In the genomic region with DNA sequence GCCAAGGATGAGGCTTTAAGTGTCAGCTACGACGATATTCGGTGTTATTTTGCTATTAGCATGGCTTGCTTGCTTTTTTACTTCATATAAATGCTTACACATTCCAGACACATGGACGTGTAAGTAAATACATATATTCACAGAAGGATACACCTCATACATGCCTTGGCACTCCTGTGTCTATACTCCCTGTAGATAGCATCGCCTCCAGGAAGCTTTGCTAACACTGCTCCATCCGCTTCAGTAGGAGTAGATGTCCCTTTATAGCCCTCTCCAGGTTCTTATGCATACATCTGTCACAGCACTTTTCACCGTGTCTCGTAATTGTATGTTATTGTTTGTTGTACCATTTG, we compare ENCODE assay signal across 10 cellular contexts. TPM values are rescaled to one million over a fixed set of nuclear protein-coding genes. Genes with fewer than 3 reads are reported as not detected.
DNase-seq lines count a peak whose midpoint lies in the region; ATAC-seq, FAIRE-seq and TF ChIP-seq lines count a peak whose summit lies in the region.
"Had no signal": no experiment of that assay in that cellular context is flagged by ENCODE, and none has a peak within 500 bp of the region (broad histone marks: within the 10 kb centered on the region; RNA-seq: fewer than 3 reads in every experiment).

No MANE protein-coding gene starts in this region.

- H2BK120ac ChIP-seq in mesenchymal stem cell (ENCODE audit: low read depth, low read length) = no peak overlapping the region

- no peaks in the 10 kb centered on the region for H3K36me3 Mint-ChIP-seq in astrocyte (ENCODE audit: low read depth, unreplicated experiment)

- H2AK5ac ChIP-seq in mesenchymal stem cell (ENCODE audit: low read length, severe bottlenecking) = no peak overlapping the region

- FAIRE-seq in astrocyte (lab: Jason Lieb, UNC) = no peak
- FAIRE-seq in urothelium cell line (lab: Jason Lieb, UNC) = no peak

- no peak for DNase-seq in heart right ventricle
- DNase-seq in Right ventricle myocardium superior = no peak
- DNase-seq in astrocyte (ENCODE audit: low read depth) = no peak
- DNase-seq in mesenchymal stem cell = no peak
- no peak for DNase-seq in upper lobe of left lung
- DNase-seq in urothelium cell line (ENCODE audit: low spot score) = no peak
- DNase-seq: activated naive CD4-positive, alpha-beta T cell had no signal

- H3K9me3 ChIP-seq in heart right ventricle = no peaks in the 10 kb centered on the region
- H3K9me3 ChIP-seq in astrocyte (ENCODE audit: insufficient read depth, low read depth, low read length) = no peaks in the 10 kb centered on the region
- H3K9me3 ChIP-seq in mesenchymal stem cell (ENCODE audit: control insufficient read depth, low read length) = no peaks in the 10 kb centered on the region
- no peaks in the 10 kb centered on the region for H3K9me3 ChIP-seq in upper lobe of left lung

- peak overlapping the region in 7 of 10 donors; percentile 13 to 51 (median 48) for H3K4me3 ChIP-seq in heart right ventricle
- peak overlapping the region; percentile 59 for H3K4me3 ChIP-seq in astrocyte (ENCODE audit: insufficient read depth, low read depth, low read length)
- H3K4me3 ChIP-seq in mesenchymal stem cell (ENCODE audit: insufficient read depth in 1 of 2, low read depth in 1 of 2, low read length in 2 of 2) = peak overlapping the region in 1 of 2 experiments; percentile 77
- H3K4me3 ChIP-seq in upper lobe of left lung = peak overlapping the region in 3 of 4 donors; percentile 33 to 43 (median 38)

- H3K27ac ChIP-seq in heart right ventricle = no peak overlapping the region
- H3K27ac ChIP-seq in astrocyte (ENCODE audit: low read depth, low read length) = no peak overlapping the region
- no peak overlapping the region for H3K27ac ChIP-seq in mesenchymal stem cell (ENCODE audit: low read length, poor library complexity, severe bottlenecking)
- H3K27ac ChIP-seq in upper lobe of left lung = no peak overlapping the region

- no peak for TF ChIP-seq POLR2A in upper lobe of left lung (IDR thresholded peaks at IDR 0.05)

- H2BK5ac ChIP-seq in mesenchymal stem cell (ENCODE audit: low read depth, low read length, poor library complexity, severe bottlenecking) = no peak overlapping the region

- TF ChIP-seq CTCF in heart right ventricle (IDR thresholded peaks at IDR 0.05) (no peak), astrocyte (IDR thresholded peaks at IDR 0.05; ENCODE audit: insufficient read depth, low read depth, low read length) (no peak), upper lobe of left lung (IDR thresholded peaks at IDR 0.05) (no peak)

- no peak overlapping the region for H3K4ac ChIP-seq in mesenchymal stem cell (ENCODE audit: low read depth in 1 of 2, low read length in 2 of 2)

- no peaks in the 10 kb centered on the region for H3K79me2 ChIP-seq in astrocyte (ENCODE audit: insufficient read depth, low read length)

- H3K18ac ChIP-seq in mesenchymal stem cell (ENCODE audit: low read depth in 1 of 2, low read length in 2 of 2) = no peak overlapping the region

- no peak for ATAC-seq in heart right ventricle
- ATAC-seq in Right ventricle myocardium superior (ENCODE audit: poor library complexity) = no peak
- ATAC-seq in upper lobe of left lung (ENCODE audit: low FRiP score in 2 of 2) = no peak
- no peak for ATAC-seq in HG02571 (IDR thresholded peaks at IDR 0.05; ENCODE audit: unreplicated experiment)
- no peak for ATAC-seq in HG02938 (IDR thresholded peaks at IDR 0.05; ENCODE audit: unreplicated experiment)

- no peak overlapping the region for H3K14ac ChIP-seq in mesenchymal stem cell (ENCODE audit: low read length in 2 of 2)

- H4K91ac ChIP-seq in mesenchymal stem cell (ENCODE audit: low read length) = no peak overlapping the region

- H3K9ac ChIP-seq in astrocyte (ENCODE audit: low read length) (peak overlapping the region; percentile 68), mesenchymal stem cell (ENCODE audit: low read length) (peak overlapping the region; percentile 76)

- H3K4me3 Mint-ChIP-seq in astrocyte (ENCODE audit: unreplicated experiment) = no peak overlapping the region

- peak overlapping the region; percentile 79 for H2AFZ ChIP-seq in astrocyte (ENCODE audit: low read depth, low read length)
- H2AFZ ChIP-seq in mesenchymal stem cell (ENCODE audit: low read depth, low read length) = no peak overlapping the region

- no peak overlapping the region for H2BK15ac ChIP-seq in mesenchymal stem cell (ENCODE audit: low read depth, poor library complexity, severe bottlenecking)

- no peak for TF ChIP-seq EP300 in upper lobe of left lung (IDR thresholded peaks at IDR 0.05)

- H3K23ac ChIP-seq in mesenchymal stem cell (ENCODE audit: low read length in 2 of 2) = no peak overlapping the region

- no peak overlapping the region for H2BK12ac ChIP-seq in mesenchymal stem cell (ENCODE audit: low read length in 2 of 2)

- H4K8ac ChIP-seq in mesenchymal stem cell (ENCODE audit: low read length) = no peak overlapping the region

- intact Hi-C loops in heart right ventricle (cut with DNase I) (no loop called here), Right ventricle myocardium superior (cut with DNase I) (no loop called here)

- 51 to 66% methylated on average over 8 of the region's 8 CpGs for WGBS in heart right ventricle, 2 donors
- WGBS in mesenchymal stem cell = 72% methylated on average over 8 of the region's 8 CpGs
- 37 to 43% methylated on average over 8 of the region's 8 CpGs for WGBS in upper lobe of left lung, 2 donors

- no peak overlapping the region for H3K27ac Mint-ChIP-seq in astrocyte (ENCODE audit: unreplicated experiment)
- H3K27ac Mint-ChIP-seq: stimulated activated naive CD8-positive, alpha-beta T cell treated with anti-CD3 and anti-CD28 coated beads, Interleukin-15, Interleukin-2, amounts not matched to agents 100 ng/mL and 50 ng/mL, for 24 hours had no signal

- no peaks in the 10 kb centered on the region for H3K79me1 ChIP-seq in mesenchymal stem cell (replicated peaks; ENCODE audit: low read length, poor library complexity, severe bottlenecking)

- H4K20me1 ChIP-seq in astrocyte (ENCODE audit: insufficient read depth, low read length) = no peaks in the 10 kb centered on the region

- H3K4me2 ChIP-seq in astrocyte (ENCODE audit: low read length) = peak overlapping the region; percentile 92
- H3K4me2 ChIP-seq in mesenchymal stem cell (ENCODE audit: low read length, poor library complexity, severe bottlenecking) = peak overlapping the region; percentile 72

- H3K4me1 Mint-ChIP-seq in astrocyte (ENCODE audit: low read depth, unreplicated experiment) = peaks cover 10% of the 10 kb centered on the region

- H3K9me3 Mint-ChIP-seq in astrocyte (ENCODE audit: unreplicated experiment) = peaks cover 2% of the 10 kb centered on the region
- H3K9me3 Mint-ChIP-seq: stimulated activated naive CD8-positive, alpha-beta T cell treated with anti-CD3 and anti-CD28 coated beads, Interleukin-15, Interleukin-2, amounts not matched to agents 100 ng/mL and 50 ng/mL, for 24 hours had no signal

- H3K27me3 ChIP-seq in heart right ventricle (peaks cover 0 to 30% (median 0%) of the 10 kb centered on the region in 7 donors), astrocyte (ENCODE audit: insufficient read depth, low read length) (peaks cover 4% of the 10 kb centered on the region), mesenchymal stem cell (ENCODE audit: control insufficient read depth in 1 of 2, insufficient read depth in 1 of 2, low read length in 2 of 2) (no peaks in the 10 kb centered on the region), upper lobe of left lung (no peaks in the 10 kb centered on the region)

- H3K4me1 ChIP-seq in heart right ventricle = peaks cover 0 to 12% (median 7%) of the 10 kb centered on the region in 9 donors
- H3K4me1 ChIP-seq in astrocyte (ENCODE audit: insufficient read depth, low read length) = peaks cover 11% of the 10 kb centered on the region
- H3K4me1 ChIP-seq in mesenchymal stem cell (ENCODE audit: control insufficient read depth, insufficient read depth, low read depth, low read length) = no peaks in the 10 kb centered on the region
- H3K4me1 ChIP-seq in upper lobe of left lung = peaks cover 0 to 14% (median 10%) of the 10 kb centered on the region in 4 donors

- H3K27me3 Mint-ChIP-seq in astrocyte (ENCODE audit: low read depth, unreplicated experiment) = peaks cover 1% of the 10 kb centered on the region

- H3K36me3 ChIP-seq in heart right ventricle = no peaks in the 10 kb centered on the region
- no peaks in the 10 kb centered on the region for H3K36me3 ChIP-seq in astrocyte (ENCODE audit: insufficient read depth, low read length)
- no peaks in the 10 kb centered on the region for H3K36me3 ChIP-seq in mesenchymal stem cell (ENCODE audit: control insufficient read depth in 1 of 2, insufficient read depth in 2 of 2, low read depth in 1 of 2, low read length in 2 of 2)
- no peaks in the 10 kb centered on the region for H3K36me3 ChIP-seq in upper lobe of left lung

RNA-seq across cellular contexts. Expression of a gene that starts 27.5 kb away (rescaled TPM):
- total RNA-seq in heart right ventricle (10 to 100 TPM in 7 of 10 donors, 1 to 10 TPM in 3; 7.5 to 16.7 (median 11.5) TPM), Right ventricle myocardium superior (16.1 TPM), astrocyte (27.0 and 31.8 TPM in 2 replicates), upper lobe of left lung (10 to 100 TPM in 5 of 6 donors, 1 to 10 TPM in 1; 5.8 to 22.3 (median 14.1) TPM)
- polyA plus RNA-seq in heart right ventricle = 1 to 10 TPM; 8.1 to 8.9 TPM
- 9.8 TPM for polyA plus RNA-seq in mesenchymal stem cell (2013, experiment 1 of 2)
- polyA plus RNA-seq in mesenchymal stem cell (2013, experiment 2 of 2) = 8.9 TPM
